18 cellular contexts compared by ENCODE assay signal in the genomic region with DNA sequence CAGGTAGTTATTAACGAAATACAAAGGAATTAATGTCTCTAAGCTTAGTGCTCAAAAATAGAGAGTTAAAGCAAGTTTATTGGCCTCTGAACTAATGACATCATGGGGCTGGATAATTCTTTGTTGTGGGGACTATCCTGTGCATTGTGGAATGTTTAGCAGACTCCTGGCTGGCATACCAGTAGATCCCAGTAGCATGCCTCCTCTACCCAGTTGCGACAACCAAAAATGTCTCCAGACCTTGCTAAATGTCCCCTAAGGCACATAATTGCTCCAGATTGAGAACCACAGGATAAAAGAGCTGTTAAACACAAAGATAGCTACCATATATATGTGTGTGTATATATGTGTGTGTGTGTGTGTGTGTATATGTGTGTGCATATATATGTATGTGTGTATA.
DNase-seq lines count a peak whose midpoint lies in the region; ATAC-seq and TF ChIP-seq lines count a peak whose summit lies in the region.
"Had no signal": no experiment of that assay in that cellular context is flagged by ENCODE, and none has a peak within 500 bp of the region (broad histone marks: within the 10 kb centered on the region; RNA-seq: fewer than 3 reads in every experiment).

No MANE protein-coding gene starts in this region.

- no peak overlapping the region for H3K27ac ChIP-seq in HEK293 (ENCODE audit: extremely low read depth, low read depth, low read length)
- H3K27ac ChIP-seq: 22Rv1; A549; BLaER1 treated with 17β-estradiol and CSF1 and Interleukin-3, amounts not matched to agents 10 nM and 100 nM; C4-2B had no signal

- POLR2A ChIA-PET in HEK293 (lab: Yijun Ruan, JAX) = no interaction called here

- no peaks in the 10 kb centered on the region for H3K9me3 Mint-ChIP-seq in activated naive CD4-positive, alpha-beta T cell treated with anti-CD3 and anti-CD28 coated beads, Interleukin-2, amount 10 ng/mL, durations not matched to agents 7 days and 5 days
- H3K9me3 Mint-ChIP-seq in activated naive CD4-positive, alpha-beta T cell treated with anti-CD3 and anti-CD28 coated beads, Interleukin-2, amount 50 U/mL, for 72 hours = peaks cover 0 to 3% of the 10 kb centered on the region in 2 donors
- H3K9me3 Mint-ChIP-seq: CD4-positive, alpha-beta T cell; CD8-positive, alpha-beta T cell had no signal

- H3K9me3 ChIP-seq in HEK293 (ENCODE audit: control insufficient read depth, insufficient read depth, low read depth, low read length) = no peaks in the 10 kb centered on the region; the same call in 1 of the 2 replicates
- H3K9me3 ChIP-seq: A549; BLaER1 treated with 17β-estradiol and CSF1 and Interleukin-3, amounts not matched to agents 10 nM and 100 nM; Caco-2 had no signal

- no peak overlapping the region for H3K4me3 Mint-ChIP-seq in activated naive CD4-positive, alpha-beta T cell treated with anti-CD3 and anti-CD28 coated beads, Interleukin-2, amount 10 ng/mL, durations not matched to agents 7 days and 5 days
- H3K4me3 Mint-ChIP-seq: B cell; CD4-positive, alpha-beta T cell; CD8-positive, alpha-beta T cell had no signal

- H3K36me3 Mint-ChIP-seq in activated naive CD4-positive, alpha-beta T cell treated with anti-CD3 and anti-CD28 coated beads, Interleukin-2, amount 10 ng/mL, durations not matched to agents 7 days and 5 days = no peaks in the 10 kb centered on the region
- no peaks in the 10 kb centered on the region for H3K36me3 Mint-ChIP-seq in activated naive CD4-positive, alpha-beta T cell treated with anti-CD3 and anti-CD28 coated beads, Interleukin-2, amount 50 U/mL, for 72 hours
- H3K36me3 Mint-ChIP-seq: CD8-positive, alpha-beta T cell had no signal

- H3K27me3 Mint-ChIP-seq in activated naive CD4-positive, alpha-beta T cell treated with anti-CD3 and anti-CD28 coated beads, Interleukin-2, amount 10 ng/mL, durations not matched to agents 7 days and 5 days = no peaks in the 10 kb centered on the region
- H3K27me3 Mint-ChIP-seq: B cell; CD4-positive, alpha-beta T cell had no signal

- no peaks in the 10 kb centered on the region for H3K4me1 ChIP-seq in HEK293 (ENCODE audit: control insufficient read depth, insufficient read depth, low read length)
- H3K4me1 ChIP-seq: A549; BLaER1 treated with 17β-estradiol and CSF1 and Interleukin-3, amounts not matched to agents 10 nM and 100 nM; Caco-2 had no signal

- no peak for DNase-seq in activated naive CD4-positive, alpha-beta T cell treated with anti-CD3 and anti-CD28 coated beads, Interleukin-2, amount 10 ng/mL, durations not matched to agents 7 days and 5 days
- no peak for DNase-seq in activated naive CD4-positive, alpha-beta T cell treated with anti-CD3 and anti-CD28 coated beads, Interleukin-2, amount 50 U/mL, for 72 hours (ENCODE audit: low spot score in 2 of 2)
- DNase-seq in islet precursor cell = peak; percentile 73
- DNase-seq in NOMO-1 treated with dmso at 0.1 percent for 144 hours (lab: John Stamatoyannopoulos, UW; ENCODE audit: unreplicated experiment) = no peak
- DNase-seq: AML-193; Caco-2; Calu3; CD4-positive, alpha-beta T cell; CD8-positive, alpha-beta T cell; DMS79 treated with DMSO at 0.1 percent for 48 hours; GF-D8 had no signal

- no peak overlapping the region for H3K4me3 ChIP-seq in HEK293 (ENCODE audit: low read depth, low read length)
- H3K4me3 ChIP-seq: A549; BLaER1 treated with 17β-estradiol and CSF1 and Interleukin-3, amounts not matched to agents 10 nM and 100 nM had no signal

- CTCF ChIA-PET in activated naive CD4-positive, alpha-beta T cell treated with anti-CD3 and anti-CD28 coated beads, Interleukin-2, amount 10 ng/mL, durations not matched to agents 7 days and 5 days (lab: Charles Lee) = no interaction called here
- CTCF ChIA-PET in HEK293 (lab: Yijun Ruan, JAX) = no interaction called here

- TF ChIP-seq CTCF in HEK293 (tag by site-specific recombination; IDR thresholded peaks at IDR 0.05) = no peak

- no peak for ATAC-seq in activated naive CD4-positive, alpha-beta T cell treated with anti-CD3 and anti-CD28 coated beads, Interleukin-2, amount 50 U/mL, for 72 hours
- no peak for ATAC-seq in HG02970 (IDR thresholded peaks at IDR 0.05; ENCODE audit: low FRiP score, unreplicated experiment)
- ATAC-seq: A549; CD8-positive, alpha-beta T cell had no signal

- H3K36me3 ChIP-seq in HEK293 (ENCODE audit: control insufficient read depth in 2 of 2, insufficient read depth in 1 of 2, low read length in 2 of 2) = no peaks in the 10 kb centered on the region
- H3K36me3 ChIP-seq: BLaER1 treated with 17β-estradiol and CSF1 and Interleukin-3, amounts not matched to agents 10 nM and 100 nM had no signal

- no peaks in the 10 kb centered on the region for H3K4me1 Mint-ChIP-seq in activated naive CD4-positive, alpha-beta T cell treated with anti-CD3 and anti-CD28 coated beads, Interleukin-2, amount 10 ng/mL, durations not matched to agents 7 days and 5 days
- H3K4me1 Mint-ChIP-seq: B cell had no signal

- peak overlapping the region; percentile 9 for H3K27ac Mint-ChIP-seq in activated naive CD4-positive, alpha-beta T cell treated with anti-CD3 and anti-CD28 coated beads, Interleukin-2, amount 10 ng/mL, durations not matched to agents 7 days and 5 days
- no peak overlapping the region for H3K27ac Mint-ChIP-seq in activated naive CD4-positive, alpha-beta T cell treated with anti-CD3 and anti-CD28 coated beads, Interleukin-2, amount 50 U/mL, for 72 hours
- H3K27ac Mint-ChIP-seq: B cell; CD4-positive, alpha-beta T cell; CD8-positive, alpha-beta T cell had no signal

TF ChIP-seq in HEK293, 187 proteins besides CTCF, POLR2A, EP300 and RAD21:
- TF ChIP-seq, protein P1, sequence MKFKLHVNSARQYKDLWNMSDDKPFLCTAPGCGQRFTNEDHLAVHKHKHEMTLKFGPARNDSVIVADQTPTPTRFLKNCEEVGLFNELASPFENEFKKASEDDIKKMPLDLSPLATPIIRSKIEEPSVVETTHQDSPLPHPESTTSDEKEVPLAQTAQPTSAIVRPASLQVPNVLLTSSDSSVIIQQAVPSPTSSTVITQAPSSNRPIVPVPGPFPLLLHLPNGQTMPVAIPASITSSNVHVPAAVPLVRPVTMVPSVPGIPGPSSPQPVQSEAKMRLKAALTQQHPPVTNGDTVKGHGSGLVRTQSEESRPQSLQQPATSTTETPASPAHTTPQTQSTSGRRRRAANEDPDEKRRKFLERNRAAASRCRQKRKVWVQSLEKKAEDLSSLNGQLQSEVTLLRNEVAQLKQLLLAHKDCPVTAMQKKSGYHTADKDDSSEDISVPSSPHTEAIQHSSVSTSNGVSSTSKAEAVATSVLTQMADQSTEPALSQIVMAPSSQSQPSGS (tag by site-specific recombination; IDR thresholded peaks at IDR 0.05; ENCODE audit: low read depth) = no peak
- TF ChIP-seq, protein P2, sequence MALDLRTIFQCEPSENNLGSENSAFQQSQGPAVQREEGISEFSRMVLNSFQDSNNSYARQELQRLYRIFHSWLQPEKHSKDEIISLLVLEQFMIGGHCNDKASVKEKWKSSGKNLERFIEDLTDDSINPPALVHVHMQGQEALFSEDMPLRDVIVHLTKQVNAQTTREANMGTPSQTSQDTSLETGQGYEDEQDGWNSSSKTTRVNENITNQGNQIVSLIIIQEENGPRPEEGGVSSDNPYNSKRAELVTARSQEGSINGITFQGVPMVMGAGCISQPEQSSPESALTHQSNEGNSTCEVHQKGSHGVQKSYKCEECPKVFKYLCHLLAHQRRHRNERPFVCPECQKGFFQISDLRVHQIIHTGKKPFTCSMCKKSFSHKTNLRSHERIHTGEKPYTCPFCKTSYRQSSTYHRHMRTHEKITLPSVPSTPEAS (tag by site-specific recombination; IDR thresholded peaks at IDR 0.05) = 0 out of 2 replicates have a peak, but pooled peaks have one; percentile 25
